8 cellular contexts compared by ENCODE assay signal in genomic region chr12:121773011-121773777, GRCh38. TPM values are rescaled to one million over a fixed set of nuclear protein-coding genes. Genes with fewer than 3 reads are reported as not detected.
DNase-seq lines count a peak whose midpoint lies in the region; ATAC-seq, FAIRE-seq and TF ChIP-seq lines count a peak whose summit lies in the region.

No MANE protein-coding gene starts in this region.

- H3K4me3 Mint-ChIP-seq in activated T-helper 2 cell treated with anti-CD3 and anti-CD28 coated beads, Interferon-gamma antibody, Interleukin-2, Interleukin-4, amounts not matched to agents 10 μg/mL and 5 μg/mL and 100 μg/mL, durations not matched to agents 14 hours and 24 hours and 36 hours (ENCODE audit: low read depth), result no peak overlapping the region

- H3K79me2 ChIP-seq in parathyroid adenoma, result no peaks in the 10 kb centered on the region

- BruUV-seq in IMR-90 (replicated peaks; lab: Mats Ljungman, UMichigan), result no TSS peak

- H2BK5ac ChIP-seq in IMR-90 (ENCODE audit: low read depth, low read length, poor library complexity, severe bottlenecking), result no peak overlapping the region

- DNase-seq in D721Med (ENCODE audit: insufficient read length, low spot score) (peak; percentile 93), IMR-90 (peak; percentile 58), foreskin keratinocyte (peak in 1 of 2 donors; percentile 41), aorta (peak; percentile 79 to 90)
- DNase-seq in activated T-helper 2 cell treated with anti-CD3 and anti-CD28 coated beads, Interferon-gamma antibody, Interleukin-2, Interleukin-4, amounts not matched to agents 10 μg/mL and 5 μg/mL and 100 μg/mL, durations not matched to agents 14 hours and 24 hours and 36 hours (ENCODE audit: low spot score), result peak; percentile 74

- H3K23ac ChIP-seq in IMR-90 (ENCODE audit: low read depth, low read length), result no peak overlapping the region

- H3K4me1 ChIP-seq in IMR-90 (ENCODE audit: control insufficient read depth, insufficient read depth, low read length) (peaks cover 6% of the 10 kb centered on the region), foreskin keratinocyte (no peaks in the 10 kb centered on the region), parathyroid adenoma (peaks cover 7% of the 10 kb centered on the region), aorta (ENCODE audit: control insufficient read depth in 1 of 2, insufficient read depth in 2 of 2, low read length in 2 of 2) (no peaks in the 10 kb centered on the region)

- H3K79me1 ChIP-seq in IMR-90 (ENCODE audit: low read depth in 1 of 2, low read length in 2 of 2), result peaks cover 0 to 15% of the 10 kb centered on the region in 2 experiments; a peak in 1 of 4 replicates

- CTCF ChIA-PET in IMR-90 (lab: Yijun Ruan, JAX), result interaction anchor here (0.6 to 2.0 kb wide), 4 partner anchors 21 to 115 kb away, joined by 3 to 7 read pairs (median 4); partner anchors contain the start of genes PSMD9 and RHOF

- H3K9me3 ChIP-seq in IMR-90 (ENCODE audit: control insufficient read depth, insufficient read depth, low read length) (no peaks in the 10 kb centered on the region), parathyroid adenoma (ENCODE audit: control insufficient read depth, low read length) (no peaks in the 10 kb centered on the region), aorta (ENCODE audit: control insufficient read depth, low read length) (no peaks in the 10 kb centered on the region)

- no peak overlapping the region for H4K5ac ChIP-seq in IMR-90 (ENCODE audit: low read depth, low read length)

- H2AK5ac ChIP-seq in IMR-90 (ENCODE audit: low read depth, low read length), result peak overlapping the region; percentile 41; the same call in 1 of the 2 replicates

- H2AK9ac ChIP-seq in IMR-90 (replicated peaks; ENCODE audit: low read depth, low read length, poor library complexity), result peak overlapping the region; percentile 89

- no peaks in the 10 kb centered on the region for H3K36me3 Mint-ChIP-seq in activated T-helper 2 cell treated with anti-CD3 and anti-CD28 coated beads, Interferon-gamma antibody, Interleukin-2, Interleukin-4, amounts not matched to agents 10 μg/mL and 5 μg/mL and 100 μg/mL, durations not matched to agents 14 hours and 24 hours and 36 hours (ENCODE audit: low read depth)

- H2BK20ac ChIP-seq in IMR-90 (ENCODE audit: low read depth, low read length), result no peak overlapping the region

- no peak overlapping the region for H3K4me2 ChIP-seq in IMR-90 (ENCODE audit: low read depth, low read length)
- no peak overlapping the region for H3K4me2 ChIP-seq in parathyroid adenoma (ENCODE audit: low read length)

- peak overlapping the region; percentile 79 for H2AFZ ChIP-seq in IMR-90 (replicated peaks; ENCODE audit: low read length, poor library complexity)
- peak overlapping the region; percentile 69 for H2AFZ ChIP-seq in parathyroid adenoma

- 42% methylated on average over 4 of the region's 14 CpGs; no CpG with 5 or more reads in 1 of the 2 experiments for WGBS in IMR-90 (ENCODE audit: extremely low coverage in 2 of 2, insufficient read length in 1 of 2), 2 experiments
- 16 to 17% methylated on average over 14 of the region's 14 CpGs for WGBS in aorta, 2 donors

- H4K8ac ChIP-seq in IMR-90 (ENCODE audit: low read depth in 2 of 2, low read length in 2 of 2), result 0 out of 4 replicates have a peak overlapping the region, but pooled peaks of 1 of the 2 experiments have one; percentile 75

- H4K91ac ChIP-seq in IMR-90 (ENCODE audit: insufficient read depth, low read depth, low read length), result peak overlapping the region; percentile 47; the same call in 1 of the 2 replicates

- peak overlapping the region; percentile 71 for H3K27ac Mint-ChIP-seq in activated T-helper 2 cell treated with anti-CD3 and anti-CD28 coated beads, Interferon-gamma antibody, Interleukin-2, Interleukin-4, amounts not matched to agents 10 μg/mL and 5 μg/mL and 100 μg/mL, durations not matched to agents 14 hours and 24 hours and 36 hours

- H3K36me3 ChIP-seq in IMR-90 (ENCODE audit: control insufficient read depth, insufficient read depth, low read length), result peaks cover 3% of the 10 kb centered on the region; the same call in 1 of the 2 replicates
- no peaks in the 10 kb centered on the region for H3K36me3 ChIP-seq in parathyroid adenoma (ENCODE audit: control insufficient read depth, insufficient read depth, low read length)
- H3K36me3 ChIP-seq in aorta (ENCODE audit: control insufficient read depth in 1 of 2, insufficient read depth in 2 of 2, low read length in 1 of 2), result no peaks in the 10 kb centered on the region

- H3K27me3 Mint-ChIP-seq in activated T-helper 2 cell treated with anti-CD3 and anti-CD28 coated beads, Interferon-gamma antibody, Interleukin-2, Interleukin-4, amounts not matched to agents 10 μg/mL and 5 μg/mL and 100 μg/mL, durations not matched to agents 14 hours and 24 hours and 36 hours (ENCODE audit: low read depth), result no peaks in the 10 kb centered on the region

- no peak overlapping the region for H3K18ac ChIP-seq in IMR-90 (ENCODE audit: low read depth, low read length)

- no peak for TF ChIP-seq POLR2A in IMR-90 (IDR thresholded peaks at IDR 0.05; ENCODE audit: low read depth, low read length)

- POLR2A ChIA-PET in IMR-90 (lab: Charles Lee; ENCODE audit: unreplicated experiment), result no interaction called here

- H3K27me3 ChIP-seq in IMR-90 (ENCODE audit: control insufficient read depth, insufficient read depth, low read length), result no peaks in the 10 kb centered on the region
- H3K27me3 ChIP-seq in foreskin keratinocyte, result no peaks in the 10 kb centered on the region
- no peaks in the 10 kb centered on the region for H3K27me3 ChIP-seq in parathyroid adenoma (ENCODE audit: control insufficient read depth, insufficient read depth, low read length)
- no peaks in the 10 kb centered on the region for H3K27me3 ChIP-seq in aorta (ENCODE audit: control insufficient read depth in 1 of 2, insufficient read depth in 2 of 2, low read length in 1 of 2)

- H3K27ac ChIP-seq in IMR-90 (ENCODE audit: insufficient read depth, low read length), result no peak overlapping the region
- no peak overlapping the region for H3K27ac ChIP-seq in foreskin keratinocyte
- no peak overlapping the region for H3K27ac ChIP-seq in parathyroid adenoma
- H3K27ac ChIP-seq in aorta (ENCODE audit: low read depth in 1 of 2, low read length in 2 of 2), result no peak overlapping the region

- H2BK15ac ChIP-seq in IMR-90 (ENCODE audit: low read depth, low read length), result no peak overlapping the region

- in situ Hi-C loops in IMR-90 (cut with MboI; ENCODE audit: low sequenced_read_pairs), result no loop called here

- intact Hi-C loops in IMR-90 (cut with micrococcal nuclease) (loop anchor here (1.0 kb wide), 1 partner anchor 76 kb away; no protein-coding TSS in a partner anchor), aorta (cut with DNase I) (loop anchor here (1.0 to 2.0 kb wide), 3 partner anchors 22 to 76 kb away; no protein-coding TSS in a partner anchor)
- intact Hi-C loops in activated T-helper 2 cell treated with anti-CD3 and anti-CD28 coated beads, Interferon-gamma antibody, Interleukin-2, Interleukin-4, amounts not matched to agents 10 μg/mL and 5 μg/mL and 100 μg/mL, durations not matched to agents 14 hours and 24 hours and 36 hours (cut with micrococcal nuclease), result loop anchor here (1.0 to 5.0 kb wide), 2 partner anchors 61 to 76 kb away; partner anchors contain the start of gene TMEM120B

- peak; percentile 87 for TF ChIP-seq CTCF in D721Med (IDR thresholded peaks at IDR 0.05; ENCODE audit: insufficient read depth, missing control alignments)
- peak; percentile 85 for TF ChIP-seq CTCF in IMR-90 (conservative IDR thresholded peaks at IDR 0.05; ENCODE audit: low read depth, low read length)
- TF ChIP-seq CTCF in foreskin keratinocyte (conservative IDR thresholded peaks at IDR 0.05), result peak; percentile 93
- peak; percentile 87 for TF ChIP-seq CTCF in parathyroid adenoma (IDR thresholded peaks at IDR 0.05)

- no peak overlapping the region; the same call in 1 of the 2 replicates for H2BK120ac ChIP-seq in IMR-90 (ENCODE audit: low read depth, low read length)

- FAIRE-seq in D721Med (lab: Jason Lieb, UNC), result no peak

- H3K4ac ChIP-seq in IMR-90 (ENCODE audit: low read depth, low read length), result peak overlapping the region; percentile 83

- no peaks in the 10 kb centered on the region for H3K9me3 Mint-ChIP-seq in activated T-helper 2 cell treated with anti-CD3 and anti-CD28 coated beads, Interferon-gamma antibody, Interleukin-2, Interleukin-4, amounts not matched to agents 10 μg/mL and 5 μg/mL and 100 μg/mL, durations not matched to agents 14 hours and 24 hours and 36 hours

- peak; percentile 93 for TF ChIP-seq RAD21 in IMR-90 (IDR thresholded peaks at IDR 0.05; ENCODE audit: low read length)

- no peak overlapping the region for H3K4me3 ChIP-seq in IMR-90 (ENCODE audit: insufficient read depth, low read depth, low read length)
- H3K4me3 ChIP-seq in parathyroid adenoma (ENCODE audit: low read depth, low read length), result no peak overlapping the region
- no peak overlapping the region for H3K4me3 ChIP-seq in aorta (ENCODE audit: low read length in 2 of 2)

- no peak overlapping the region for H3K56ac ChIP-seq in IMR-90 (ENCODE audit: extremely low read depth, insufficient read depth, low read length)

- peaks cover 3% of the 10 kb centered on the region for H3K9me1 ChIP-seq in IMR-90 (ENCODE audit: insufficient read depth, low read length)

- H4K20me1 ChIP-seq in IMR-90 (ENCODE audit: insufficient read depth, low read length), result peaks cover 3% of the 10 kb centered on the region; the same call in 1 of the 2 replicates

- dilution Hi-C loops in IMR-90 (cut with HindIII; ENCODE audit: low sequenced_read_pairs, unreplicated experiment), result no loop called here

- peaks cover 9% of the 10 kb centered on the region for H3K4me1 Mint-ChIP-seq in activated T-helper 2 cell treated with anti-CD3 and anti-CD28 coated beads, Interferon-gamma antibody, Interleukin-2, Interleukin-4, amounts not matched to agents 10 μg/mL and 5 μg/mL and 100 μg/mL, durations not matched to agents 14 hours and 24 hours and 36 hours (ENCODE audit: low read depth)

- H3K9ac ChIP-seq in IMR-90 (ENCODE audit: low read depth, low read length) (no peak overlapping the region), parathyroid adenoma (no peak overlapping the region)

- ATAC-seq in GM21423 (IDR thresholded peaks at IDR 0.05; ENCODE audit: unreplicated experiment), result peak; percentile 82
- ATAC-seq in IMR-90 (ENCODE audit: low read depth), result peak; percentile 86
- peak; percentile 85 for ATAC-seq in foreskin keratinocyte
- ATAC-seq in aorta (ENCODE audit: low FRiP score), result peak; percentile 73

- no peak overlapping the region; the same call in 1 of the 2 replicates for H3K14ac ChIP-seq in IMR-90 (replicated peaks; ENCODE audit: low read depth, low read length)

RNA-seq across cellular contexts. Expression of gene RHOF, which starts 20.3 kb away (rescaled TPM):
- total RNA-seq in IMR-90 (2012; rRNA removed) (3.0 and 3.9 TPM in 2 replicates), foreskin keratinocyte (5.0 and 5.5 TPM in 2 replicates), aorta (10 to 100 TPM in 1 of 2 donors, 1 to 10 TPM in 1; 5.6 to 18.0 TPM)
- polyA plus RNA-seq in IMR-90 (2012; rRNA removed) (5.1 and 5.3 TPM in 2 replicates), foreskin keratinocyte (4.8 and 6.0 TPM in 2 replicates), aorta (10 to 100 TPM in 1 of 2 donors, 1 to 10 TPM in 1; 5.2 to 12.5 TPM)
- 4.7 and 7.8 TPM in 2 replicates for polyA plus RNA-seq in IMR-90 (2012; cell fraction: cytosol; rRNA removed)
- 14.0 and 15.7 TPM in 2 replicates for polyA plus RNA-seq in IMR-90 (2012; cell fraction: nucleus; rRNA removed; ENCODE audit: low replicate concordance)
- 43.1 TPM for polyA plus RNA-seq in PFSK-1 (2012; ENCODE audit: insufficient read length, low read depth)
- total RNA-seq in activated T-helper 2 cell treated with anti-CD3 and anti-CD28 coated beads, Interferon-gamma antibody, Interleukin-2, Interleukin-4, amounts not matched to agents 10 μg/mL and 5 μg/mL and 100 μg/mL, durations not matched to agents 14 hours and 24 hours and 36 hours, result 115 and 119 TPM in 2 replicates

RNA-seq across cellular contexts. Expression of gene SETD1B, which starts 30.6 kb away (rescaled TPM):
- total RNA-seq in IMR-90 (2012; rRNA removed), result 0.83 and 0.90 TPM in 2 replicates
- polyA plus RNA-seq in IMR-90 (2012; rRNA removed), result 5.1 and 5.5 TPM in 2 replicates
- 3.1 and 3.5 TPM in 2 replicates for polyA plus RNA-seq in IMR-90 (2012; cell fraction: cytosol; rRNA removed)
- 14.8 and 15.1 TPM in 2 replicates for polyA plus RNA-seq in IMR-90 (2012; cell fraction: nucleus; rRNA removed; ENCODE audit: low replicate concordance)
- polyA plus RNA-seq in PFSK-1 (2012; ENCODE audit: insufficient read length, low read depth), result 10.3 TPM
- 23.3 and 24.0 TPM in 2 replicates for total RNA-seq in activated T-helper 2 cell treated with anti-CD3 and anti-CD28 coated beads, Interferon-gamma antibody, Interleukin-2, Interleukin-4, amounts not matched to agents 10 μg/mL and 5 μg/mL and 100 μg/mL, durations not matched to agents 14 hours and 24 hours and 36 hours
- 5.5 and 6.1 TPM in 2 replicates for total RNA-seq in foreskin keratinocyte
- polyA plus RNA-seq in foreskin keratinocyte, result 2.2 and 2.6 TPM in 2 replicates
- 10 to 100 TPM; 30.9 to 31.9 TPM for total RNA-seq in aorta
- polyA plus RNA-seq in aorta, result 10 to 100 TPM in 1 of 2 donors, 1 to 10 TPM in 1; 4.4 to 33.4 TPM
